26 cellular contexts compared by ENCODE assay signal in the genomic region with DNA sequence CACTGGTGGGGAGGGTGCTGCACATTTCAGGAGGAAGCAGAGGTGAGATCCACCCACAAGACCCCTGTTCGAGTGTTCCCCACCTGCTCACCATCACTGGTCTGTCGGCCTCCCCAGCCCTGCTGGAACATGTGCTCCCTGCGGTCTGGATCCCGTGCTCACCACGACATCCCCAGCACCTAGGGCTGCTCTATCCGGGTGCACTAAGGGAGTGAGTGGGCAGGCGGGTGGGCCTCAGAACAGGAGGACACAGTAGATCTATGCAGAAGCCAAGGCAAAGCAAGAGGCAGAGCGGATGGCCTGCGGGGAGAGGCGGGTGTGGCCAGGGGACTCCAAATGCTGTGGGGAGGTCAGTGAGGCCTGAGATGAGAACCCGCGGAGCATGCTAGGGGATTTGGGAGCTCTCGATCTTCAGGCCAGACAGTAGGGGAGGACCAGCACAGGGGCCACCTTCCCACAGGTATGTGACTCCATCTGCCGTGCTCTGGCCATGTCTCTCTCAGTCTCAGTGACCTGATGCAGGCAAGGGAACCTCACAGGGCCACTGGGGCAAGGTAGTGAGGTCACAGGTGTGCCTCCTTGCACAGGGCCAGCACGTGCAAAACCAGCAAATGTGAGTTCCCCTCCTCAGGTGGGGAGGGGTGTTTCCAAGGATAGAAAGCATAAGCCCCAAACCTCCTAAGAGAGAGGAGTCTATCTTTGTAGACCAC.
DNase-seq lines count a peak whose midpoint lies in the region; ATAC-seq, FAIRE-seq and TF ChIP-seq lines count a peak whose summit lies in the region.
"Had no signal": no experiment of that assay in that cellular context is flagged by ENCODE, and none has a peak within 500 bp of the region (broad histone marks: within the 10 kb centered on the region; RNA-seq: fewer than 3 reads in every experiment).

No MANE protein-coding gene starts in this region.

- 86% methylated on average over 14 of the region's 15 CpGs; no CpG with 5 or more reads in 1 of the 2 experiments for WGBS in H1 (ENCODE audit: extremely low coverage in 1 of 2, insufficient coverage in 1 of 2, insufficient read length in 1 of 2, insufficient replicate concordance in 2 of 2, low coverage in 1 of 2, low lambda C conversion rate in 2 of 2, missing lambda C conversion rate in 1 of 2), 2 experiments

- H3K4me1 Mint-ChIP-seq in neural progenitor cell: peaks cover 6% of the 10 kb centered on the region
- no peaks in the 10 kb centered on the region for H3K4me1 Mint-ChIP-seq in naive thymus-derived CD8-positive, alpha-beta T cell
- H3K4me1 Mint-ChIP-seq: CD4-positive, CD25-positive, alpha-beta regulatory T cell had no signal

- peak overlapping the region; percentile 44 for H3K4me3 Mint-ChIP-seq in neural progenitor cell
- no peak overlapping the region for H3K4me3 Mint-ChIP-seq in naive thymus-derived CD8-positive, alpha-beta T cell
- H3K4me3 Mint-ChIP-seq: CD4-positive, CD25-positive, alpha-beta regulatory T cell had no signal

- no peak overlapping the region for H3K23ac ChIP-seq in H1 (ENCODE audit: insufficient read length)

- CTCF ChIA-PET in H1 (lab: Charles Lee; ENCODE audit: partially characterized antibody): no interaction called here

- H4K20me1 ChIP-seq in H1 (replicated peaks in 1 of 2; ENCODE audit: control insufficient read depth in 1 of 2, insufficient read depth in 2 of 2, low read length in 2 of 2): peaks cover 0 to 2% of the 10 kb centered on the region in 2 experiments
- no peaks in the 10 kb centered on the region for H4K20me1 ChIP-seq in neural progenitor cell (ENCODE audit: low read depth)
- H4K20me1 ChIP-seq: BLaER1 had no signal

- no peak overlapping the region; the same call in 1 of the 2 replicates for H2BK5ac ChIP-seq in H1 (ENCODE audit: low read depth, low read length)

- no peaks in the 10 kb centered on the region for H3K36me3 ChIP-seq in H1 (ENCODE audit: control insufficient read depth in 2 of 4, insufficient read depth in 4 of 4, low read length in 3 of 4)
- H3K36me3 ChIP-seq in neural progenitor cell: no peaks in the 10 kb centered on the region
- H3K36me3 ChIP-seq in upper lobe of right lung: no peaks in the 10 kb centered on the region
- H3K36me3 ChIP-seq: BLaER1 had no signal

- no peak overlapping the region for H3K9ac ChIP-seq in H1 (replicated peaks in 1 of 4; ENCODE audit: extremely low read depth in 1 of 4, low read depth in 3 of 4, low read length in 3 of 4)
- no peak overlapping the region for H3K9ac ChIP-seq in neural progenitor cell
- H3K9ac ChIP-seq: BLaER1 had no signal

- peak overlapping the region; percentile 75 for H4K8ac ChIP-seq in H1 (ENCODE audit: extremely low read depth, insufficient read depth, low read length)

- H2BK12ac ChIP-seq in H1 (ENCODE audit: low read depth, low read length): no peak overlapping the region

- H3K9me3 ChIP-seq in H1 (ENCODE audit: insufficient read depth in 2 of 2, low read depth in 1 of 2, low read length in 1 of 2) (no peaks in the 10 kb centered on the region), neural progenitor cell (ENCODE audit: low read depth) (no peaks in the 10 kb centered on the region), upper lobe of right lung (no peaks in the 10 kb centered on the region)
- H3K9me3 ChIP-seq: BLaER1 had no signal

- no peaks in the 10 kb centered on the region for H3F3A ChIP-seq in neural progenitor cell (ENCODE audit: low read depth)

- 0 out of 2 replicates have a peak overlapping the region, but pooled peaks have one; percentile 21 for H2BK20ac ChIP-seq in H1 (ENCODE audit: low read length)

- H3K27ac Mint-ChIP-seq in neural progenitor cell: no peak overlapping the region
- H3K27ac Mint-ChIP-seq in naive thymus-derived CD8-positive, alpha-beta T cell: no peak overlapping the region
- H3K27ac Mint-ChIP-seq: CD4-positive, CD25-positive, alpha-beta regulatory T cell had no signal

- H3K18ac ChIP-seq in H1 (ENCODE audit: extremely low read depth, low read length): no peak overlapping the region

- TF ChIP-seq POLR2A in H1 (IDR thresholded peaks at IDR 0.05; ENCODE audit: control extremely low read depth in 1 of 2, low read depth in 2 of 2, low read length in 2 of 2): no peak

- no peaks in the 10 kb centered on the region for H3K79me1 ChIP-seq in H1 (ENCODE audit: low read depth, low read length)

- POLR2A ChIA-PET in H1 (lab: Charles Lee; ENCODE audit: partially characterized antibody): interaction anchor here (1.0 kb wide), 1 partner anchor 12 kb away, joined by 3 read pairs; no protein-coding TSS in a partner anchor
- POLR2A ChIA-PET in naive thymus-derived CD8-positive, alpha-beta T cell (lab: Charles Lee): no interaction called here

- TF ChIP-seq EP300 in H1 (IDR thresholded peaks at IDR 0.05; ENCODE audit: borderline replicate concordance in 1 of 2, low read depth in 2 of 2, low read length in 2 of 2): no peak

- ATAC-seq in Right ventricle myocardium superior (ENCODE audit: poor library complexity): no peak
- no peak for ATAC-seq in upper lobe of right lung
- no peak for ATAC-seq in naive thymus-derived CD8-positive, alpha-beta T cell
- ATAC-seq in foreskin keratinocyte: no peak
- ATAC-seq: K562, PC-3 had no signal

- no peak overlapping the region for H2BK15ac ChIP-seq in H1 (ENCODE audit: low read length)

- FAIRE-seq in H1 (lab: Jason Lieb, UNC): no peak
- FAIRE-seq: A204.1, D721Med, HTR-8/SVneo, K562 had no signal

- no peak overlapping the region for H3K4ac ChIP-seq in H1 (replicated peaks; ENCODE audit: insufficient read length, low read depth, low read length)

- no peak overlapping the region for H2BK120ac ChIP-seq in H1 (replicated peaks; ENCODE audit: low read depth, low read length)

- H3K4me3 ChIP-seq in H1 (ENCODE audit: extremely low read depth in 1 of 4, insufficient read depth in 2 of 4, low read depth in 3 of 4, low read length in 4 of 4) (no peak overlapping the region), neural progenitor cell (no peak overlapping the region), upper lobe of right lung (no peak overlapping the region)
- H3K4me3 ChIP-seq: BLaER1, K562 had no signal

- no peaks in the 10 kb centered on the region for H3K23me2 ChIP-seq in H1 (ENCODE audit: low read depth, low read length)

- intact Hi-C loops in Right ventricle myocardium superior (cut with DNase I): no loop called here
- intact Hi-C loops in cardiac septum (cut with DNase I): no loop called here
- intact Hi-C loops in upper lobe of right lung (cut with DNase I): no loop called here

- H3K4me2 ChIP-seq in H1 (ENCODE audit: insufficient read depth in 1 of 2, low read depth in 2 of 2, low read length in 2 of 2): no peak overlapping the region
- no peak overlapping the region for H3K4me2 ChIP-seq in neural progenitor cell
- H3K4me2 ChIP-seq: BLaER1 had no signal

- TF ChIP-seq RAD21 in H1 (IDR thresholded peaks at IDR 0.05 in 1 of 2, conservative IDR thresholded peaks at IDR 0.05 in 1 of 2; ENCODE audit: low read depth in 2 of 2, low read length in 2 of 2): no peak

- no peak overlapping the region for H3K27ac ChIP-seq in H1 (ENCODE audit: low read depth, low read length)
- H3K27ac ChIP-seq in neural progenitor cell: no peak overlapping the region
- no peak overlapping the region for H3K27ac ChIP-seq in upper lobe of right lung
- H3K27ac ChIP-seq in foreskin keratinocyte: no peak overlapping the region
- H3K27ac ChIP-seq: BLaER1 had no signal

- no peak overlapping the region for H3K56ac ChIP-seq in H1 (replicated peaks; ENCODE audit: insufficient read length, low read depth, low read length)

- no peaks in the 10 kb centered on the region for H3K9me3 Mint-ChIP-seq in neural progenitor cell
- no peaks in the 10 kb centered on the region for H3K9me3 Mint-ChIP-seq in naive thymus-derived CD8-positive, alpha-beta T cell

- no peaks in the 10 kb centered on the region for H3K79me2 ChIP-seq in H1 (ENCODE audit: control insufficient read depth in 1 of 2, insufficient read depth in 2 of 2, low read length in 2 of 2)
- H3K79me2 ChIP-seq in neural progenitor cell (ENCODE audit: low read depth): no peaks in the 10 kb centered on the region

- no peak overlapping the region for H4K5ac ChIP-seq in H1 (ENCODE audit: insufficient read length, low read depth, low read length)

- H2AK5ac ChIP-seq in H1 (ENCODE audit: low read depth, low read length): no peak overlapping the region

- peak; percentile 35 for DNase-seq in Right ventricle myocardium superior
- DNase-seq in cardiac septum (ENCODE audit: low spot score): no peak
- no peak for DNase-seq in H1 (ENCODE audit: low read depth in 1 of 2, low spot score in 2 of 2)
- DNase-seq in neural progenitor cell (ENCODE audit: low spot score): no peak
- DNase-seq in upper lobe of right lung: peak; percentile 37
- DNase-seq in naive thymus-derived CD8-positive, alpha-beta T cell: no peak
- no peak for DNase-seq in foreskin keratinocyte
- no peak for DNase-seq in NCI-H187 treated with DMSO at 0.1 percent for 48 hours (lab: John Stamatoyannopoulos, UW)
- DNase-seq: CD4-positive, CD25-positive, alpha-beta regulatory T cell; H7; Kasumi-1; MV-4-11; NCI-H1105; NCI-H1436 treated with DMSO at 0.1 percent for 48 hours; NCI-H1930; NCI-H2107; NCI-H524; NCI-H774; NK-92 treated with Interleukin-12 subunit alpha and Interleukin-12 subunit beta, amount 100 ng/mL, for 24 hours; PC-3; SHP77 had no signal

- H4K91ac ChIP-seq in H1 (replicated peaks; ENCODE audit: insufficient read length, low read length): no peak overlapping the region

- TF ChIP-seq CTCF in H1 (IDR thresholded peaks at IDR 0.05; ENCODE audit: control extremely low read depth in 1 of 3, insufficient read depth in 1 of 3, low read depth in 1 of 3, low read length in 3 of 3): no peak
- TF ChIP-seq CTCF in neural progenitor cell (IDR thresholded peaks at IDR 0.05): no peak
- no peak for TF ChIP-seq CTCF in upper lobe of right lung (IDR thresholded peaks at IDR 0.05)
- TF ChIP-seq CTCF in foreskin keratinocyte (conservative IDR thresholded peaks at IDR 0.05): no peak

- peaks cover 4% of the 10 kb centered on the region for H3K27me3 Mint-ChIP-seq in neural progenitor cell (ENCODE audit: insufficient read depth, low read depth)
- peaks cover 0 to 6% (median 0%) of the 10 kb centered on the region in 5 donors for H3K27me3 Mint-ChIP-seq in naive thymus-derived CD8-positive, alpha-beta T cell
- H3K27me3 Mint-ChIP-seq: CD4-positive, CD25-positive, alpha-beta regulatory T cell had no signal

- no peaks in the 10 kb centered on the region for H3K36me3 Mint-ChIP-seq in neural progenitor cell
- H3K36me3 Mint-ChIP-seq in naive thymus-derived CD8-positive, alpha-beta T cell: no peaks in the 10 kb centered on the region
- H3K36me3 Mint-ChIP-seq: CD4-positive, CD25-positive, alpha-beta regulatory T cell had no signal

- H3K27me3 ChIP-seq in H1 (replicated peaks in 1 of 4; ENCODE audit: control insufficient read depth in 3 of 4, extremely low read depth in 1 of 4, insufficient read depth in 3 of 4, low read length in 3 of 4) (no peaks in the 10 kb centered on the region), neural progenitor cell (no peaks in the 10 kb centered on the region), upper lobe of right lung (no peaks in the 10 kb centered on the region), foreskin keratinocyte (no peaks in the 10 kb centered on the region)
- H3K27me3 ChIP-seq: BLaER1 had no signal

- peaks cover 0 to 12% (median 2%) of the 10 kb centered on the region in 4 experiments; a peak in 4 of 7 replicates for H3K4me1 ChIP-seq in H1 (replicated peaks in 1 of 4; ENCODE audit: control insufficient read depth in 3 of 4, insufficient read depth in 4 of 4, low read length in 3 of 4)
- H3K4me1 ChIP-seq in neural progenitor cell: peaks cover 8% of the 10 kb centered on the region
- H3K4me1 ChIP-seq in upper lobe of right lung: no peaks in the 10 kb centered on the region
- H3K4me1 ChIP-seq in foreskin keratinocyte: no peaks in the 10 kb centered on the region

- no peak overlapping the region for H2AFZ ChIP-seq in H1 (ENCODE audit: low read length)
- H2AFZ ChIP-seq in neural progenitor cell (replicated peaks): no peak overlapping the region

- no peak overlapping the region for H3K14ac ChIP-seq in H1 (ENCODE audit: insufficient read length)

Comparison
In these comparisons a context has a peak if more than half of its experiments do, and no peak if none do; other contexts are left out.
1. DNase-seq: peak in Right ventricle myocardium superior (single experiment) and upper lobe of right lung (single experiment); none in cardiac septum (single experiment), H1 (0 of 2), neural progenitor cell (single experiment), naive thymus-derived CD8-positive, alpha-beta T cell (0 of 10), foreskin keratinocyte (0 of 2) and NCI-H187 treated with DMSO at 0.1 percent for 48 hours (single experiment).